In genomic region chrX:23887918-23888317, GRCh38 we compare ENCODE assay signal across 19 cellular contexts. TPM values are rescaled to one million over a fixed set of nuclear protein-coding genes. Genes with fewer than 3 reads are reported as not detected.
DNase-seq lines count a peak whose midpoint lies in the region; ATAC-seq and TF ChIP-seq lines count a peak whose summit lies in the region.
"Had no signal": no experiment of that assay in that cellular context is flagged by ENCODE, and none has a peak within 500 bp of the region (broad histone marks: within the 10 kb centered on the region; RNA-seq: fewer than 3 reads in every experiment).

No MANE protein-coding gene starts in this region.

- in situ Hi-C loops in Panc1 (cut with HindIII; ENCODE audit: low pct_unique_long_range_greater_than_20kb, low sequenced_read_pairs) = no loop called here

- H3K4me2 ChIP-seq in parathyroid adenoma (ENCODE audit: low read length) = peak overlapping the region; percentile 44
- H3K4me2 ChIP-seq: PC-9 had no signal

- intact Hi-C loops in Panc1 (cut with micrococcal nuclease; ENCODE audit: unreplicated experiment) = no loop called here
- intact Hi-C loops in left colon (cut with DNase I, micrococcal nuclease) = no loop called here

- no peak for DNase-seq in Panc1 (ENCODE audit: low read depth, low spot score)
- DNase-seq in left colon = no peak
- DNase-seq in T1000 (lab: John Stamatoyannopoulos, UW) = no peak
- no peak for DNase-seq in CD1c-positive myeloid dendritic cell (ENCODE audit: extremely low spot score)
- no peak for DNase-seq in NCI-H1105 treated with DMSO at 0.1 percent for 48 hours (lab: John Stamatoyannopoulos, UW)
- no peak for DNase-seq in NCI-H774 (lab: John Stamatoyannopoulos, UW)
- DNase-seq: AML-193, DMS 273 treated with DMSO at 0.1 percent for 48 hours, H9, NCI-H1436, NCI-H1930, NCI-H345, NCI-H524 treated with DMSO at 0.1 percent for 48 hours, PC-9, SJCRH30 had no signal

- no peaks in the 10 kb centered on the region for H3K36me3 ChIP-seq in Panc1 (ENCODE audit: control insufficient read depth, insufficient read depth, low read length)
- H3K36me3 ChIP-seq in parathyroid adenoma (ENCODE audit: control insufficient read depth, insufficient read depth, low read length) = no peaks in the 10 kb centered on the region
- H3K36me3 ChIP-seq: SJCRH30 had no signal

- no peak for ATAC-seq in Panc1
- ATAC-seq in left colon = peak; percentile 57

- no peaks in the 10 kb centered on the region for H3K9me3 ChIP-seq in Panc1 (ENCODE audit: control insufficient read depth, insufficient read depth, low read depth, low read length)
- H3K9me3 ChIP-seq in parathyroid adenoma (ENCODE audit: control insufficient read depth, low read length) = no peaks in the 10 kb centered on the region
- H3K9me3 ChIP-seq: SJCRH30 had no signal

- CTCF ChIA-PET in Panc1 (lab: Charles Lee) = no interaction called here

- H3K4me1 ChIP-seq in Panc1 (ENCODE audit: control insufficient read depth, insufficient read depth, low read length) = peaks cover 19% of the 10 kb centered on the region
- H3K4me1 ChIP-seq in parathyroid adenoma = no peaks in the 10 kb centered on the region
- H3K4me1 ChIP-seq: SJCRH30 had no signal

- peak overlapping the region; percentile 75 for H3K27ac ChIP-seq in Panc1 (ENCODE audit: low read length)
- peak overlapping the region; percentile 54 for H3K27ac ChIP-seq in parathyroid adenoma
- H3K27ac ChIP-seq: PC-9, SJCRH30 had no signal

- no peak overlapping the region for H3K9ac ChIP-seq in parathyroid adenoma

- no peaks in the 10 kb centered on the region for H3K79me2 ChIP-seq in parathyroid adenoma

- BruUV-seq in Panc1 (replicated peaks; lab: Mats Ljungman, UMichigan) = no TSS peak

- H2AFZ ChIP-seq in parathyroid adenoma = no peak overlapping the region
- H2AFZ ChIP-seq: PC-9 had no signal

- no peak for TF ChIP-seq CTCF in Panc1 (IDR thresholded peaks at IDR 0.05)
- TF ChIP-seq CTCF in parathyroid adenoma (IDR thresholded peaks at IDR 0.05) = no peak

- H3K27me3 ChIP-seq in Panc1 (ENCODE audit: control insufficient read depth, insufficient read depth, low read length) (no peaks in the 10 kb centered on the region), parathyroid adenoma (ENCODE audit: control insufficient read depth, insufficient read depth, low read length) (no peaks in the 10 kb centered on the region)
- H3K27me3 ChIP-seq: SJCRH30 had no signal

- H3K4me3 ChIP-seq in Panc1 (ENCODE audit: low read depth in 2 of 2, low read length in 2 of 2) (no peak overlapping the region), parathyroid adenoma (ENCODE audit: low read depth, low read length) (no peak overlapping the region)
- H3K4me3 ChIP-seq: PC-9, SJCRH30 had no signal

- POLR2A ChIA-PET in Panc1 (lab: Charles Lee) = interaction anchor here (0.6 kb wide), 1 partner anchor 100 kb away, joined by 5 read pairs; no protein-coding TSS in a partner anchor

RNA-seq across cellular contexts. Expression of gene APOO, which starts 19.8 kb away (rescaled TPM):
- total RNA-seq in Panc1 (2021; ENCODE audit: unreplicated experiment) (36.8 TPM), left colon (10 to 100 TPM; 31.4 to 31.7 TPM)
- 23.2 TPM for polyA plus RNA-seq in Panc1 (2012; ENCODE audit: insufficient read length)

RNA-seq across cellular contexts. Expression of gene CXorf58, which starts 19.9 kb away (rescaled TPM):
- total RNA-seq in Panc1 (2021; ENCODE audit: unreplicated experiment) (0.41 TPM), left colon (not detected)
- 0.13 TPM for polyA plus RNA-seq in Panc1 (2012; ENCODE audit: insufficient read length)
- total RNA-seq: H9, HT-29, MCF 10A had no signal
- polyA plus RNA-seq: CD14-positive monocyte had no signal
